18 cellular contexts compared by ENCODE assay signal in the genomic region with DNA sequence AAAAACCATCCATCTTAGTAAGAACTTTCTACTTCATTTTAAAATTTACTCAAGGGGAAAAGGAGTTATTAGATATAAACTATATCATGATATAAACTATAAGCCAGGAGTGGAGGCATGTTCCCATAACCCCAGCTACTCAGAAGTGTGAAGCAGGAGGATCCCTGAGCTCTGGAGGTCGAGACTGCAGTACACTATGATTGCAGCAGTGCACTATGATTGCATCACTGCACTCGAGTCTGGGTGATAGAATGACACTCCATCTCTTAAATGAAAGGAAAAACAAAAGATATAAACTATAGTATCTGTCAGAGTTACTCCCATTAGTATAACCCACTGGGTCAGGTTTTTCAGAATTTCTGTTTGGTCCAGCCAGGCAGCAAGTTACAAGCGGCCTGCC. TPM values are rescaled to one million over a fixed set of nuclear protein-coding genes. Genes with fewer than 3 reads are reported as not detected.
DNase-seq lines count a peak whose midpoint lies in the region; ATAC-seq, FAIRE-seq and TF ChIP-seq lines count a peak whose summit lies in the region.
"Had no signal": no experiment of that assay in that cellular context is flagged by ENCODE, and none has a peak within 500 bp of the region (broad histone marks: within the 10 kb centered on the region; RNA-seq: fewer than 3 reads in every experiment).

No MANE protein-coding gene starts in this region.

- 10% methylated on average over 3 of the region's 3 CpGs for WGBS in K562 (ENCODE audit: insufficient coverage, low coverage, missing lambda C conversion rate)

- H4K20me1 ChIP-seq in K562 (replicated peaks; ENCODE audit: control insufficient read depth, insufficient read depth, low read length) (no peaks in the 10 kb centered on the region), Karpas-422 (ENCODE audit: insufficient read depth, low read depth, low read length) (no peaks in the 10 kb centered on the region)

- no peak overlapping the region for H3K9ac ChIP-seq in K562 (ENCODE audit: insufficient read depth in 1 of 2, low read depth in 2 of 2, low read length in 2 of 2)
- no peak overlapping the region for H3K9ac ChIP-seq in Karpas-422 (ENCODE audit: low read length)

- H3K4me3 ChIP-seq in K562, result no peak overlapping the region
- no peak overlapping the region for H3K4me3 ChIP-seq in Karpas-422 (ENCODE audit: low read length)
- H3K4me3 ChIP-seq in SJCRH30, result no peak overlapping the region

- in situ Hi-C loops in K562 (cut with MboI), result no loop called here

- H3K9me1 ChIP-seq in K562 (ENCODE audit: control insufficient read depth, insufficient read depth, low read length), result no peaks in the 10 kb centered on the region

- no peak for TF ChIP-seq POLR2A in K562 (conservative IDR thresholded peaks at IDR 0.05)

- ATAC-seq in K562, result peak; percentile 79
- ATAC-seq: Panc1 had no signal

- DNase-seq in NCI-H460 (ENCODE audit: extremely low read depth, low read depth) (peak; percentile 3), K562 (ENCODE audit: extremely low read depth in 1 of 4, low spot score in 3 of 4) (no peak), fibroblast of the conjunctiva (ENCODE audit: low read depth) (peak; percentile 34), renal cortical epithelial cell (ENCODE audit: low read depth) (peak; percentile 9), Karpas-422 (no peak), SJCRH30 (no peak), NCI-H2081 treated with DMSO at 0.1 percent for 48 hours (lab: John Stamatoyannopoulos, UW) (no peak)
- DNase-seq: CD8-positive, alpha-beta memory T cell; DND-41; GDM1; NCI-H1105 treated with DMSO at 0.1 percent for 48 hours; NCI-H187; NCI-H226; NCI-H526 treated with DMSO at 0.1 percent for 48 hours; SHP77 treated with DMSO at 0.1 percent for 48 hours had no signal

- TF ChIP-seq RAD21 in K562 (CRISPR knock-in tag; conservative IDR thresholded peaks at IDR 0.05 in 1 of 2, IDR thresholded peaks at IDR 0.05 in 1 of 2), result no peak

- no peaks in the 10 kb centered on the region for H3K27me3 ChIP-seq in K562 (ENCODE audit: control insufficient read depth in 2 of 2, insufficient read depth in 2 of 2, low read length in 2 of 2)
- no peaks in the 10 kb centered on the region for H3K27me3 ChIP-seq in Karpas-422 (ENCODE audit: low read length)
- H3K27me3 ChIP-seq in SJCRH30, result no peaks in the 10 kb centered on the region

- TF ChIP-seq CTCF in K562 (IDR thresholded peaks at IDR 0.05 in 2 of 3, conservative IDR thresholded peaks at IDR 0.05 in 1 of 3; ENCODE audit: insufficient read depth in 2 of 3, low read depth in 1 of 3, low read length in 3 of 3), result no peak

- H3K4me2 ChIP-seq in K562 (ENCODE audit: insufficient read depth, low read length) (no peak overlapping the region), Karpas-422 (ENCODE audit: low read depth, low read length, poor library complexity, severe bottlenecking) (no peak overlapping the region)

- no TSS peak for BruUV-seq in K562 (replicated peaks; lab: Mats Ljungman, UMichigan)

- POLR2A ChIA-PET in K562 (lab: Yijun Ruan, JAX), result interaction anchor here (1.0 kb wide), 1 partner anchor 14 kb away, joined by 4 read pairs; no protein-coding TSS in a partner anchor

- no peak overlapping the region for H3K27ac ChIP-seq in K562 (ENCODE audit: extremely low read depth, low read depth, low read length)
- no peak overlapping the region for H3K27ac ChIP-seq in Karpas-422 (ENCODE audit: low read length)
- H3K27ac ChIP-seq in SJCRH30, result no peak overlapping the region

- FAIRE-seq in K562 (lab: Jason Lieb, UNC), result no peak
- FAIRE-seq: GM12892, GM19239 had no signal

- H3K4me1 ChIP-seq in K562 (replicated peaks in 1 of 2; ENCODE audit: control insufficient read depth in 2 of 2, insufficient read depth in 2 of 2, low read length in 2 of 2) (no peaks in the 10 kb centered on the region; a peak in 1 of 5 replicates), Karpas-422 (ENCODE audit: low read length) (no peaks in the 10 kb centered on the region), SJCRH30 (no peaks in the 10 kb centered on the region)

- no peak for TF ChIP-seq EP300 in K562 (IDR thresholded peaks at IDR 0.05; ENCODE audit: low read length)

- no peaks in the 10 kb centered on the region for H3K36me3 ChIP-seq in K562 (ENCODE audit: control insufficient read depth, insufficient read depth, low read length)
- H3K36me3 ChIP-seq in Karpas-422 (ENCODE audit: insufficient read depth, low read length), result no peaks in the 10 kb centered on the region
- no peaks in the 10 kb centered on the region for H3K36me3 ChIP-seq in SJCRH30

- H3K9me3 ChIP-seq in K562 (replicated peaks; ENCODE audit: control insufficient read depth, insufficient read depth, low read depth, low read length) (no peaks in the 10 kb centered on the region), Karpas-422 (ENCODE audit: low read length) (no peaks in the 10 kb centered on the region), SJCRH30 (replicated peaks) (no peaks in the 10 kb centered on the region)

- intact Hi-C loops in K562 (cut with micrococcal nuclease), result no loop called here

- CTCF ChIA-PET in K562 (lab: Yijun Ruan, JAX; ENCODE audit: low intra/inter-chr PET ratio), result no interaction called here

- H3K79me2 ChIP-seq in K562 (ENCODE audit: control insufficient read depth, insufficient read depth, low read length) (no peaks in the 10 kb centered on the region), Karpas-422 (ENCODE audit: low read length) (no peaks in the 10 kb centered on the region)

- H2AFZ ChIP-seq in K562 (ENCODE audit: low read depth, low read length) (no peak overlapping the region), Karpas-422 (ENCODE audit: low read length) (no peak overlapping the region)

- H3K9me2 ChIP-seq in Karpas-422 (replicated peaks; ENCODE audit: insufficient read depth, low read length), result no peaks in the 10 kb centered on the region

TF ChIP-seq in K562, 482 proteins besides CTCF, POLR2A, EP300 and RAD21 (continues in another document):
- TF ChIP-seq, protein P1, sequence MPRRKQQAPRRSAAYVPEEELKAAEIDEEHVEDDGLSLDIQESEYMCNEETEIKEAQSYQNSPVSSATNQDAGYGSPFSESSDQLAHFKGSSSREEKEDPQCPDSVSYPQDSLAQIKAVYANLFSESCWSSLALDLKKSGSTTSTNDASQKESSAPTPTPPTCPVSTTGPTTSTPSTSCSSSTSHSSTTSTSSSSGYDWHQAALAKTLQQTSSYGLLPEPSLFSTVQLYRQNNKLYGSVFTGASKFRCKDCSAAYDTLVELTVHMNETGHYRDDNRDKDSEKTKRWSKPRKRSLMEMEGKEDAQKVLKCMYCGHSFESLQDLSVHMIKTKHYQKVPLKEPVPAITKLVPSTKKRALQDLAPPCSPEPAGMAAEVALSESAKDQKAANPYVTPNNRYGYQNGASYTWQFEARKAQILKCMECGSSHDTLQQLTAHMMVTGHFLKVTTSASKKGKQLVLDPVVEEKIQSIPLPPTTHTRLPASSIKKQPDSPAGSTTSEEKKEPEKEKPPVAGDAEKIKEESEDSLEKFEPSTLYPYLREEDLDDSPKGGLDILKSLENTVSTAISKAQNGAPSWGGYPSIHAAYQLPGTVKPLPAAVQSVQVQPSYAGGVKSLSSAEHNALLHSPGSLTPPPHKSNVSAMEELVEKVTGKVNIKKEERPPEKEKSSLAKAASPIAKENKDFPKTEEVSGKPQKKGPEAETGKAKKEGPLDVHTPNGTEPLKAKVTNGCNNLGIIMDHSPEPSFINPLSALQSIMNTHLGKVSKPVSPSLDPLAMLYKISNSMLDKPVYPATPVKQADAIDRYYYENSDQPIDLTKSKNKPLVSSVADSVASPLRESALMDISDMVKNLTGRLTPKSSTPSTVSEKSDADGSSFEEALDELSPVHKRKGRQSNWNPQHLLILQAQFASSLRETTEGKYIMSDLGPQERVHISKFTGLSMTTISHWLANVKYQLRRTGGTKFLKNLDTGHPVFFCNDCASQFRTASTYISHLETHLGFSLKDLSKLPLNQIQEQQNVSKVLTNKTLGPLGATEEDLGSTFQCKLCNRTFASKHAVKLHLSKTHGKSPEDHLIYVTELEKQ (CRISPR knock-in tag; IDR thresholded peaks at IDR 0.05), result no peak
- no peak for TF ChIP-seq ZNF175 (CRISPR knock-in tag; IDR thresholded peaks at IDR 0.05; ENCODE audit: low read depth)

RNA-seq across cellular contexts. Expression of a gene that starts 47.6 kb away (rescaled TPM):
- 3,011 and 3,295 TPM in 2 replicates for total RNA-seq in NCI-H460 (2014; rRNA removed; shearing (Covaris generic))
- polyA plus RNA-seq in NCI-H460 (2014; cell fraction: nucleus; rRNA removed), result 2,655 and 3,051 TPM in 2 replicates
- 296 and 420 TPM in 2 replicates for total RNA-seq in K562 (2011; cell fraction: chromatin; rRNA removed; ENCODE audit: low replicate concordance)
- 433 and 451 TPM in 2 replicates for total RNA-seq in K562 (2011; cell fraction: nucleolus; rRNA removed)
- total RNA-seq in K562 (2011; cell fraction: nucleoplasm; rRNA removed), result 773 and 1,562 TPM in 2 replicates
- total RNA-seq in K562 (2014; rRNA removed), result 1,793 and 2,102 TPM in 2 replicates
- 3,891 and 4,298 TPM in 2 replicates for total RNA-seq in K562 (2014; rRNA removed; fragmentation: Illumina TruSeq; extraction: Trizol)
- total RNA-seq in K562 (2015; rRNA removed; fragmentation: Illumina TruSeq; extraction: Trizol), result 2,923 and 3,036 TPM in 2 replicates
- total RNA-seq in K562 (2021), result 2,407 and 2,649 TPM in 2 replicates
- polyA plus RNA-seq in K562 (2011; rRNA removed), result 4,895 and 5,488 TPM in 2 replicates
- 887 and 2,354 TPM in 2 replicates for polyA plus RNA-seq in K562 (2011; cell fraction: cytosol; rRNA removed)
- 570 and 1,423 TPM in 2 replicates for polyA plus RNA-seq in K562 (2011; cell fraction: nucleus; rRNA removed)
- 2,139 and 3,584 TPM in 2 replicates for polyA plus RNA-seq in K562 (2012)
- 2,678 and 2,756 TPM in 2 replicates for polyA plus RNA-seq in K562 (2014; fragmentation: Illumina TruSeq; extraction: Trizol)
- 1,000 to 10,000 TPM; 3,558 to 3,768 TPM for polyA plus RNA-seq in K562 (2014; fragmentation: Nextera tagmentation; extraction: Ambion mirVana)
- polyA plus RNA-seq in K562 (2014; rRNA removed), result 2,761 and 3,554 TPM in 2 replicates
- 1,733 and 2,092 TPM in 2 replicates for polyA minus RNA-seq in K562 (2011; rRNA and poly(A)+ RNA removed)
- 660 and 683 TPM in 2 replicates for polyA minus RNA-seq in K562 (2011; cell fraction: cytosol; rRNA and poly(A)+ RNA removed)
- 140 and 302 TPM in 2 replicates for polyA minus RNA-seq in K562 (2011; cell fraction: nucleus; rRNA and poly(A)+ RNA removed)
- total RNA-seq in renal cortical epithelial cell, result 2,300 and 2,775 TPM in 2 replicates
- 4,097 and 6,606 TPM in 2 replicates for total RNA-seq in Karpas-422 (2014; rRNA removed; shearing (Covaris generic); ENCODE audit: low replicate concordance)
- total RNA-seq in SJCRH30 (2014; rRNA removed; shearing (Covaris generic)), result 3,203 and 3,356 TPM in 2 replicates

Comparison
In these comparisons a context has a peak if more than half of its experiments do, and no peak if none do; other contexts are left out.
1. DNase-seq: peak in NCI-H460 (single experiment), fibroblast of the conjunctiva (single experiment) and renal cortical epithelial cell (single experiment); none in K562 (0 of 4), Karpas-422 (single experiment), SJCRH30 (0 of 2) and NCI-H2081 treated with DMSO at 0.1 percent for 48 hours (single experiment).